Comparison of ENCODE assay signal across 22 cellular contexts in genomic region chr15:44530653-44531052, GRCh38. TPM values are rescaled to one million over a fixed set of nuclear protein-coding genes. Genes with fewer than 3 reads are reported as not detected.
DNase-seq lines count a peak whose midpoint lies in the region; ATAC-seq and TF ChIP-seq lines count a peak whose summit lies in the region.
"Had no signal": no experiment of that assay in that cellular context is flagged by ENCODE, and none has a peak within 500 bp of the region (broad histone marks: within the 10 kb centered on the region; RNA-seq: fewer than 3 reads in every experiment).

No MANE protein-coding gene starts in this region.

- no peaks in the 10 kb centered on the region for H3K36me3 ChIP-seq in CD8-positive, alpha-beta T cell (ENCODE audit: insufficient read depth, low read length)
- 0 out of 2 replicates have a peak, but pooled peaks cover 4% of the 10 kb centered on the region for H3K36me3 ChIP-seq in GM23338 (ENCODE audit: insufficient read depth)
- no peaks in the 10 kb centered on the region; the same call in 1 of the 2 replicates for H3K36me3 ChIP-seq in MM.1S (replicated peaks; ENCODE audit: insufficient read depth, low read length)
- H3K36me3 ChIP-seq: colonic mucosa had no signal

- H3K9me3 Mint-ChIP-seq in CD8-positive, alpha-beta T cell: no peaks in the 10 kb centered on the region
- no peaks in the 10 kb centered on the region for H3K9me3 Mint-ChIP-seq in GM23338
- H3K9me3 Mint-ChIP-seq in activated T-helper 2 cell treated with anti-CD3 and anti-CD28 coated beads, Interferon-gamma antibody, Interleukin-2, Interleukin-4, amounts not matched to agents 10 μg/mL and 5 μg/mL and 100 μg/mL, durations not matched to agents 14 hours and 24 hours and 36 hours: no peaks in the 10 kb centered on the region
- H3K9me3 Mint-ChIP-seq in naive thymus-derived CD8-positive, alpha-beta T cell: no peaks in the 10 kb centered on the region
- H3K9me3 Mint-ChIP-seq: activated CD4-positive, alpha-beta memory T cell treated with anti-CD3 and anti-CD28 coated beads, Interleukin-2, amount 10 ng/mL, durations not matched to agents 7 days and 5 days; stimulated activated naive CD8-positive, alpha-beta T cell treated with anti-CD3 and anti-CD28 coated beads, Interleukin-15, Interleukin-2, amounts not matched to agents 100 ng/mL and 50 ng/mL, for 24 hours; T-helper 2 cell treated with Interferon-gamma antibody and Interleukin-4, amounts not matched to agents 5 μg/mL and 100 μg/mL, for 36 hours had no signal

- H2AFZ ChIP-seq in GM23338: no peak overlapping the region
- no peak overlapping the region for H2AFZ ChIP-seq in MM.1S (ENCODE audit: low read length)

- no peak for DNase-seq in CD8-positive, alpha-beta T cell
- DNase-seq in GM23338 (ENCODE audit: low spot score): no peak
- no peak for DNase-seq in activated T-helper 2 cell treated with anti-CD3 and anti-CD28 coated beads, Interferon-gamma antibody, Interleukin-2, Interleukin-4, amounts not matched to agents 10 μg/mL and 5 μg/mL and 100 μg/mL, durations not matched to agents 14 hours and 24 hours and 36 hours (ENCODE audit: low spot score)
- no peak for DNase-seq in naive thymus-derived CD8-positive, alpha-beta T cell
- no peak for DNase-seq in MM.1S
- DNase-seq in NCI-H1048 (lab: John Stamatoyannopoulos, UW): no peak
- DNase-seq: activated CD4-positive, alpha-beta memory T cell treated with anti-CD3 and anti-CD28 coated beads, Interleukin-2, amount 10 ng/mL, durations not matched to agents 7 days and 5 days; activated T-cell treated with anti-CD3 and anti-CD28 coated beads, Interleukin-2, amount 50 U/mL, for 48 hours; colonic mucosa; EL; left cardiac atrium; mesendoderm; NCI-H1694 treated with DMSO at 0.1 percent for 48 hours; NCI-H345; psoas muscle; stimulated activated CD4-positive, alpha-beta T cell treated with anti-CD3 and anti-CD28 coated beads, Interleukin-2, amount 100 ng/mL, for 24 hours; transverse colon; WERI-Rb-1 had no signal

- no peaks in the 10 kb centered on the region for H3K27me3 Mint-ChIP-seq in CD8-positive, alpha-beta T cell (ENCODE audit: low read depth)
- H3K27me3 Mint-ChIP-seq in GM23338 (ENCODE audit: insufficient read depth, low read depth, poor library complexity): peaks cover 5% of the 10 kb centered on the region
- H3K27me3 Mint-ChIP-seq in activated T-helper 2 cell treated with anti-CD3 and anti-CD28 coated beads, Interferon-gamma antibody, Interleukin-2, Interleukin-4, amounts not matched to agents 10 μg/mL and 5 μg/mL and 100 μg/mL, durations not matched to agents 14 hours and 24 hours and 36 hours (ENCODE audit: low read depth): no peaks in the 10 kb centered on the region
- no peaks in the 10 kb centered on the region for H3K27me3 Mint-ChIP-seq in naive thymus-derived CD8-positive, alpha-beta T cell
- H3K27me3 Mint-ChIP-seq: activated CD4-positive, alpha-beta memory T cell treated with anti-CD3 and anti-CD28 coated beads, Interleukin-2, amount 10 ng/mL, durations not matched to agents 7 days and 5 days; stimulated activated naive CD8-positive, alpha-beta T cell treated with anti-CD3 and anti-CD28 coated beads, Interleukin-15, Interleukin-2, amounts not matched to agents 100 ng/mL and 50 ng/mL, for 24 hours had no signal

- CTCF ChIA-PET in CD8-positive, alpha-beta T cell (lab: Charles Lee): interaction anchor here (0.5 kb wide), 1 partner anchor 1604 kb away, joined by 3 read pairs; no protein-coding TSS in a partner anchor

- no peak overlapping the region for H3K4me3 Mint-ChIP-seq in CD8-positive, alpha-beta T cell
- no peak overlapping the region for H3K4me3 Mint-ChIP-seq in GM23338
- no peak overlapping the region for H3K4me3 Mint-ChIP-seq in activated T-helper 2 cell treated with anti-CD3 and anti-CD28 coated beads, Interferon-gamma antibody, Interleukin-2, Interleukin-4, amounts not matched to agents 10 μg/mL and 5 μg/mL and 100 μg/mL, durations not matched to agents 14 hours and 24 hours and 36 hours (ENCODE audit: low read depth)
- no peak overlapping the region for H3K4me3 Mint-ChIP-seq in naive thymus-derived CD8-positive, alpha-beta T cell
- H3K4me3 Mint-ChIP-seq: activated CD4-positive, alpha-beta memory T cell treated with anti-CD3 and anti-CD28 coated beads, Interleukin-2, amount 10 ng/mL, durations not matched to agents 7 days and 5 days; stimulated activated naive CD8-positive, alpha-beta T cell treated with anti-CD3 and anti-CD28 coated beads, Interleukin-15, Interleukin-2, amounts not matched to agents 100 ng/mL and 50 ng/mL, for 24 hours; T-helper 2 cell treated with Interferon-gamma antibody and Interleukin-4, amounts not matched to agents 5 μg/mL and 100 μg/mL, for 36 hours had no signal

- peaks cover 16% of the 10 kb centered on the region for H3K36me3 Mint-ChIP-seq in CD8-positive, alpha-beta T cell
- peaks cover 6% of the 10 kb centered on the region; the same call in 2 of the 3 replicates for H3K36me3 Mint-ChIP-seq in GM23338 (ENCODE audit: low read depth)
- peaks cover 27% of the 10 kb centered on the region for H3K36me3 Mint-ChIP-seq in activated T-helper 2 cell treated with anti-CD3 and anti-CD28 coated beads, Interferon-gamma antibody, Interleukin-2, Interleukin-4, amounts not matched to agents 10 μg/mL and 5 μg/mL and 100 μg/mL, durations not matched to agents 14 hours and 24 hours and 36 hours (ENCODE audit: low read depth)
- H3K36me3 Mint-ChIP-seq in naive thymus-derived CD8-positive, alpha-beta T cell: peaks cover 0 to 24% (median 0%) of the 10 kb centered on the region in 3 donors

- ATAC-seq in CD8-positive, alpha-beta T cell: no peak
- peak; percentile 19 for ATAC-seq in GM23338
- ATAC-seq in naive thymus-derived CD8-positive, alpha-beta T cell: no peak
- ATAC-seq in GM19023 (IDR thresholded peaks at IDR 0.05; ENCODE audit: unreplicated experiment): no peak
- ATAC-seq: left cardiac atrium, psoas muscle had no signal

- POLR2A ChIA-PET in CD8-positive, alpha-beta T cell (lab: Charles Lee): no interaction called here
- POLR2A ChIA-PET in naive thymus-derived CD8-positive, alpha-beta T cell (lab: Charles Lee): no interaction called here

- peak overlapping the region; percentile 16 for H3K27ac Mint-ChIP-seq in CD8-positive, alpha-beta T cell
- no peak overlapping the region; the same call in 1 of the 2 replicates for H3K27ac Mint-ChIP-seq in GM23338
- H3K27ac Mint-ChIP-seq in activated T-helper 2 cell treated with anti-CD3 and anti-CD28 coated beads, Interferon-gamma antibody, Interleukin-2, Interleukin-4, amounts not matched to agents 10 μg/mL and 5 μg/mL and 100 μg/mL, durations not matched to agents 14 hours and 24 hours and 36 hours: peak overlapping the region; percentile 27
- H3K27ac Mint-ChIP-seq in naive thymus-derived CD8-positive, alpha-beta T cell: peak overlapping the region in 8 of 10 donors; percentile 15 to 89 (median 60)
- H3K27ac Mint-ChIP-seq: activated CD4-positive, alpha-beta memory T cell treated with anti-CD3 and anti-CD28 coated beads, Interleukin-2, amount 10 ng/mL, durations not matched to agents 7 days and 5 days; T-helper 2 cell treated with Interferon-gamma antibody and Interleukin-4, amounts not matched to agents 5 μg/mL and 100 μg/mL, for 36 hours had no signal

- H3K9ac ChIP-seq in MM.1S (ENCODE audit: low read length): no peak overlapping the region

- H3K27ac ChIP-seq in CD8-positive, alpha-beta T cell (ENCODE audit: low read depth, low read length): no peak overlapping the region
- H3K27ac ChIP-seq in GM23338 (ENCODE audit: low read depth) (no peak overlapping the region), MM.1S (ENCODE audit: low read length) (no peak overlapping the region)
- H3K27ac ChIP-seq: colonic mucosa, psoas muscle, SJSA1, transverse colon, WERI-Rb-1 had no signal

- no peak for TF ChIP-seq CTCF in CD8-positive, alpha-beta T cell (IDR thresholded peaks at IDR 0.05)
- TF ChIP-seq CTCF in GM23338 (conservative IDR thresholded peaks at IDR 0.05; ENCODE audit: low read depth in 2 of 2) (no peak), MM.1S (IDR thresholded peaks at IDR 0.05; ENCODE audit: low read length) (no peak)

- H3K9me2 ChIP-seq in GM23338 (ENCODE audit: insufficient read depth) (no peaks in the 10 kb centered on the region), MM.1S (replicated peaks; ENCODE audit: insufficient read depth, low read length) (no peaks in the 10 kb centered on the region)

- intact Hi-C loops in CD8-positive, alpha-beta T cell (cut with DNase I, micrococcal nuclease): loop anchor here (10.0 kb wide), 1 partner anchor 706 kb away; the partner anchor contains the start of genes MFAP1 (in 2 of the 2) and WDR76 (in 2 of the 2)
- intact Hi-C loops in activated T-helper 2 cell treated with anti-CD3 and anti-CD28 coated beads, Interferon-gamma antibody, Interleukin-2, Interleukin-4, amounts not matched to agents 10 μg/mL and 5 μg/mL and 100 μg/mL, durations not matched to agents 14 hours and 24 hours and 36 hours (cut with micrococcal nuclease): loop anchor here (10.0 kb wide), 1 partner anchor 706 kb away; the partner anchor contains the start of genes MFAP1 and WDR76

- no peaks in the 10 kb centered on the region for H3K27me3 ChIP-seq in CD8-positive, alpha-beta T cell (ENCODE audit: insufficient read depth, low read length)
- no peaks in the 10 kb centered on the region for H3K27me3 ChIP-seq in GM23338 (ENCODE audit: insufficient read depth)
- no peaks in the 10 kb centered on the region for H3K27me3 ChIP-seq in MM.1S (replicated peaks; ENCODE audit: insufficient read depth, low read length)
- H3K27me3 ChIP-seq: colonic mucosa, SJSA1, transverse colon had no signal

- peaks cover 26% of the 10 kb centered on the region for H3K4me1 Mint-ChIP-seq in CD8-positive, alpha-beta T cell (ENCODE audit: low read depth)
- H3K4me1 Mint-ChIP-seq in GM23338: peaks cover 5% of the 10 kb centered on the region; the same call in 2 of the 3 replicates
- H3K4me1 Mint-ChIP-seq in activated T-helper 2 cell treated with anti-CD3 and anti-CD28 coated beads, Interferon-gamma antibody, Interleukin-2, Interleukin-4, amounts not matched to agents 10 μg/mL and 5 μg/mL and 100 μg/mL, durations not matched to agents 14 hours and 24 hours and 36 hours (ENCODE audit: low read depth): peaks cover 6% of the 10 kb centered on the region
- peaks cover 12 to 33% (median 25%) of the 10 kb centered on the region in 4 donors for H3K4me1 Mint-ChIP-seq in naive thymus-derived CD8-positive, alpha-beta T cell

- H3K4me1 ChIP-seq in CD8-positive, alpha-beta T cell (ENCODE audit: insufficient read depth, low read length): peaks cover 10% of the 10 kb centered on the region
- H3K4me1 ChIP-seq in GM23338 (ENCODE audit: insufficient read depth) (no peaks in the 10 kb centered on the region; the same call in 1 of the 2 replicates), MM.1S (ENCODE audit: low read length) (no peaks in the 10 kb centered on the region)

- H4K20me1 ChIP-seq in GM23338 (replicated peaks; ENCODE audit: insufficient read depth) (0 out of 2 replicates have a peak, but pooled peaks cover 5% of the 10 kb centered on the region), MM.1S (ENCODE audit: insufficient read depth, low read length) (no peaks in the 10 kb centered on the region)

- H3F3A ChIP-seq in GM23338 (replicated peaks; ENCODE audit: low read depth) (peaks cover 14% of the 10 kb centered on the region; the same call in 1 of the 2 replicates), MM.1S (ENCODE audit: insufficient read depth, low read length) (peaks cover 5% of the 10 kb centered on the region)

- H3K79me2 ChIP-seq in GM23338 (replicated peaks; ENCODE audit: insufficient read depth) (peaks cover 13% of the 10 kb centered on the region), MM.1S (ENCODE audit: low read length) (peaks cover 9% of the 10 kb centered on the region; the same call in 1 of the 2 replicates)

- no peak overlapping the region for H3K4me3 ChIP-seq in CD8-positive, alpha-beta T cell (ENCODE audit: low read depth, low read length)
- no peak overlapping the region for H3K4me3 ChIP-seq in GM23338
- H3K4me3 ChIP-seq in MM.1S (ENCODE audit: low read length): no peak overlapping the region
- H3K4me3 ChIP-seq: colonic mucosa, psoas muscle, SJSA1, transverse colon had no signal

- H3K9me3 ChIP-seq in CD8-positive, alpha-beta T cell (ENCODE audit: low read length): no peaks in the 10 kb centered on the region
- H3K9me3 ChIP-seq in MM.1S (replicated peaks; ENCODE audit: insufficient read depth, low read length): no peaks in the 10 kb centered on the region
- H3K9me3 ChIP-seq: colonic mucosa, psoas muscle, SJSA1, transverse colon had no signal

- no peak overlapping the region for H3K4me2 ChIP-seq in GM23338
- no peak overlapping the region for H3K4me2 ChIP-seq in MM.1S (ENCODE audit: low read depth, low read length)

RNA-seq across cellular contexts. Expression of gene EIF3J, which starts 6.3 kb away (rescaled TPM):
- 10 to 100 TPM; 63.7 to 68.9 TPM for total RNA-seq in CD8-positive, alpha-beta T cell
- 58.8 and 62.7 TPM in 2 replicates for total RNA-seq in GM23338 (2014; rRNA removed; shearing (Covaris generic))
- polyA plus RNA-seq in GM23338 (2016; fragmentation: Nextera tagmentation; extraction: Ambion mirVana): 63.8 and 66.6 TPM in 2 replicates
- total RNA-seq in activated T-helper 2 cell treated with anti-CD3 and anti-CD28 coated beads, Interferon-gamma antibody, Interleukin-2, Interleukin-4, amounts not matched to agents 10 μg/mL and 5 μg/mL and 100 μg/mL, durations not matched to agents 14 hours and 24 hours and 36 hours: 127 and 135 TPM in 2 replicates
- 10 to 100 TPM; 70.9 to 77.4 TPM for total RNA-seq in naive thymus-derived CD8-positive, alpha-beta T cell
- 10 to 100 TPM; 15.3 to 18.4 (median 16.2) TPM for polyA plus RNA-seq in naive thymus-derived CD8-positive, alpha-beta T cell
